ENCODE assay signal across 9 cellular contexts in the genomic region with DNA sequence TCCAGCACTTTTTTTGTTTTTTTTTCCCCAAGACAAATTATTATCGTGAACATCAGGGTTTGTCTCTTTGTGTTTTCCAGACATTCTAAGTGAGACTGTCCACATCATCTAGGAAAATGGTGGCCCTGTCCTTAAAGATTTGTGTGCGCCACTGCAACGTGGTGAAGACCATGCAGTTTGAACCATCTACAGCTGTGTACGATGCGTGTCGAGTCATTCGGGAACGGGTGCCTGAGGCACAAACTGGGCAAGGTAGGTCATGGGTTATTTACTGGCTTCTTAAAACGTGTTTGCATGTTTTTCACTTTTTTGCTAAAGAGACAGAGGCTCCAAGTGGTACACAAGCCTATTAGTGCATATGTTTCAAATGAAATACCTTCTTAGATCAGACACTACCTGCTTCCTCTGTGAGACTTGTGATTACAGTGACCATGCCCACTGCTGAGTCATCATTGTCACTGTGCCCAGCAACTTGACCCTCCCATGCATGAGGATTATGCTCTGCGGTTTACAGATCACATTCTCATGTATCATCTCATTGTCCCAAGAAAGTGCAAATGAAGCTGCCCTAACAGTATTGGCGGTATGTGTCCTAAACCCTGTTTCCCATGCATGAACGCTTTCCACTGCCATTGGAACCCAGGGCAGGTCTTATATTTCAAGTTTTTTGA.
DNase-seq lines count a peak whose midpoint lies in the region; ATAC-seq and TF ChIP-seq lines count a peak whose summit lies in the region.
"Had no signal": no experiment of that assay in that cellular context is flagged by ENCODE, and none has a peak within 500 bp of the region (broad histone marks: within the 10 kb centered on the region; RNA-seq: fewer than 3 reads in every experiment).

No MANE protein-coding gene starts in this region.

- H3K27me3 ChIP-seq in BJ (ENCODE audit: control insufficient read depth, insufficient read depth, low read length) (no peaks in the 10 kb centered on the region), left lung (no peaks in the 10 kb centered on the region)

- no peak overlapping the region for H3K27ac ChIP-seq in left lung

- ATAC-seq in left lung: peak; percentile 37
- ATAC-seq in HG03460 (IDR thresholded peaks at IDR 0.05; ENCODE audit: unreplicated experiment): no peak

- H3K9me3 ChIP-seq in left lung: no peaks in the 10 kb centered on the region

- no peak overlapping the region for H3K4me3 ChIP-seq in BJ (ENCODE audit: low read depth, low read length)
- H3K4me3 ChIP-seq in left lung: no peak overlapping the region

- peak; percentile 47 for DNase-seq in BJ (ENCODE audit: low read depth)
- DNase-seq in HUDEP-2 (lab: John Stamatoyannopoulos, UW; ENCODE audit: unreplicated experiment in 76 of 76): peak in 74 of 76 experiments; percentile 14 to 92 (median 76)
- DNase-seq in amniotic epithelial cell (ENCODE audit: low read depth): peak; percentile 41
- DNase-seq in left lung: peak in 1 of 2 donors; percentile 56
- DNase-seq in posterior cingulate gyrus: no peak
- no peak for DNase-seq in stimulated activated CD4-positive, alpha-beta T cell treated with anti-CD3 and anti-CD28 coated beads, Interleukin-4, amount 100 ng/mL, for 4 hours
- no peak for DNase-seq in stimulated activated CD4-positive, alpha-beta T cell treated with anti-CD3 and anti-CD28 coated beads, Interleukin-4, amount 100 ng/mL, for 24 hours
- DNase-seq: NCI-H1930 had no signal

- POLR2A ChIA-PET in BJ (lab: Charles Lee): no interaction called here

- peaks cover 0 to 9% of the 10 kb centered on the region in 2 donors for H3K4me1 ChIP-seq in left lung

- TF ChIP-seq CTCF in BJ (IDR thresholded peaks at IDR 0.05; ENCODE audit: insufficient read depth, low read depth, low read length) (no peak), left lung (IDR thresholded peaks at IDR 0.05) (no peak)

- intact Hi-C loops in left lung (cut with DNase I): no loop called here
- intact Hi-C loops in posterior cingulate gyrus (cut with DNase I): loop anchor here (10.0 kb wide), 1 partner anchor 253 kb away; the partner anchor contains the start of gene TLN2

- CTCF ChIA-PET in BJ (lab: Yijun Ruan, JAX): interaction anchor here (0.7 kb wide), 1 partner anchor 63 kb away, joined by 3 read pairs; no protein-coding TSS in a partner anchor

- no peaks in the 10 kb centered on the region for H3K36me3 ChIP-seq in BJ (ENCODE audit: control insufficient read depth, insufficient read depth, low read length)
- no peaks in the 10 kb centered on the region for H3K36me3 ChIP-seq in left lung

Comparison
In these comparisons a context has a peak if more than half of its experiments do, and no peak if none do; other contexts are left out.
1. DNase-seq: peak in BJ (single experiment), HUDEP-2 (74 of 76) and amniotic epithelial cell (single experiment); none in posterior cingulate gyrus (0 of 10), stimulated activated CD4-positive, alpha-beta T cell treated with anti-CD3 and anti-CD28 coated beads, Interleukin-4, amount 100 ng/mL, for 4 hours (0 of 2) and stimulated activated CD4-positive, alpha-beta T cell treated with anti-CD3 and anti-CD28 coated beads, Interleukin-4, amount 100 ng/mL, for 24 hours (single experiment).